ENCODE assay signal across 22 cellular contexts in the genomic region with DNA sequence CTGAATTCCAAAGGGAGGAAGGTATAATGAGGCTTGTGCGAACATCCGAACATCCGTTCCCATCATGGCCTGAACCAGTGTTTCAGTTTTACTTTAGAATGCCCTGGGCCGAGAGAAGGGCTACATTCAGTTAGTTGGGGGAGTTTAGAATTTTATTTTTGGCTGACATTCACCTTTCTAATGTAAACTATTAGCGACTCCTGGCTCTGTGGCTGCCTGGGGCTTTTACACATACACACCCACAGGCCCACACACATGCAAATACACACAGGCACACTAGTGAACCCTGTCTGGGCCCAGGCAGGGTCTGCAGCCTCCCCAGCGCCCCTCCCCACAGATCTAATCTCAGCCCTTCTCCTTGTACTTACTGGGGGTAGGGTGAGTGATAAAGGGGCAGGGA. TPM values are rescaled to one million over a fixed set of nuclear protein-coding genes. Genes with fewer than 3 reads are reported as not detected.
DNase-seq lines count a peak whose midpoint lies in the region; ATAC-seq and TF ChIP-seq lines count a peak whose summit lies in the region.
"Had no signal": no experiment of that assay in that cellular context is flagged by ENCODE, and none has a peak within 500 bp of the region (broad histone marks: within the 10 kb centered on the region; RNA-seq: fewer than 3 reads in every experiment).

No MANE protein-coding gene starts in this region.

- H3K27ac ChIP-seq in DND-41 (ENCODE audit: low read length) (no peak overlapping the region), HUES48 (ENCODE audit: low read depth, low read length) (peak overlapping the region; percentile 12)
- H3K27ac ChIP-seq: 22Rv1, A549, C4-2B, HL-60 had no signal

- H3K79me2 ChIP-seq in DND-41 (ENCODE audit: insufficient read depth, low read length) = no peaks in the 10 kb centered on the region

- peak overlapping the region; percentile 69 for H3K27ac Mint-ChIP-seq in nephron progenitor cell
- H3K27ac Mint-ChIP-seq in activated T-helper 1 cell treated with anti-CD3 and anti-CD28 coated beads, Interleukin-12 subunit alpha, Interleukin-12 subunit beta, Interleukin-2, Interleukin-4 antibody, amounts not matched to agents 30 ng/mL and 10 ng/mL and 1 ng/mL, durations not matched to agents 14 hours and 24 hours and 36 hours = no peak overlapping the region
- H3K27ac Mint-ChIP-seq: CD4-positive, alpha-beta T cell; GM23338 had no signal

- peaks cover 15% of the 10 kb centered on the region for H3K4me1 Mint-ChIP-seq in nephron progenitor cell
- peaks cover 3% of the 10 kb centered on the region for H3K4me1 Mint-ChIP-seq in activated T-helper 1 cell treated with anti-CD3 and anti-CD28 coated beads, Interleukin-12 subunit alpha, Interleukin-12 subunit beta, Interleukin-2, Interleukin-4 antibody, amounts not matched to agents 30 ng/mL and 10 ng/mL and 1 ng/mL, durations not matched to agents 14 hours and 24 hours and 36 hours (ENCODE audit: low read depth)

- peak; percentile 36; the same call in 1 of the 3 replicates for ATAC-seq in DND-41 (ENCODE audit: insufficient read depth, low read depth)
- ATAC-seq in stimulated activated naive CD8-positive, alpha-beta T cell treated with anti-CD3 and anti-CD28 coated beads, Interleukin-15, Interleukin-2, amounts not matched to agents 100 U/mL and 50 U/mL, for 24 hours = no peak
- ATAC-seq: A549, GM23338, HCT116, K562 had no signal

- H3K27me3 ChIP-seq in DND-41 (ENCODE audit: insufficient read depth, low read length, poor library complexity) = no peaks in the 10 kb centered on the region
- H3K27me3 ChIP-seq in HUES48 (ENCODE audit: control insufficient read depth, insufficient read depth, low read length) = no peaks in the 10 kb centered on the region

- DNase-seq in DND-41 (no peak), GM13976 (ENCODE audit: low spot score) (peak; percentile 59), nephron progenitor cell (no peak), NCI-H1092 treated with DMSO at 0.1 percent for 48 hours (lab: John Stamatoyannopoulos, UW) (no peak)
- no peak for DNase-seq in stimulated activated naive CD8-positive, alpha-beta T cell treated with anti-CD3 and anti-CD28 coated beads, Interleukin-15, Interleukin-2, amounts not matched to agents 100 U/mL and 50 U/mL, for 24 hours
- DNase-seq in activated T-helper 1 cell treated with anti-CD3 and anti-CD28 coated beads, Interleukin-12 subunit alpha, Interleukin-12 subunit beta, Interleukin-2, Interleukin-4 antibody, amounts not matched to agents 30 ng/mL and 10 ng/mL and 1 ng/mL, durations not matched to agents 14 hours and 24 hours and 36 hours (ENCODE audit: low spot score) = no peak
- DNase-seq: AML-193; Caco-2; CD4-positive, alpha-beta T cell; GDM1; H7; IMR-90 had no signal

- intact Hi-C loops in activated T-helper 1 cell treated with anti-CD3 and anti-CD28 coated beads, Interleukin-12 subunit alpha, Interleukin-12 subunit beta, Interleukin-2, Interleukin-4 antibody, amounts not matched to agents 30 ng/mL and 10 ng/mL and 1 ng/mL, durations not matched to agents 14 hours and 24 hours and 36 hours (cut with micrococcal nuclease) = no loop called here

- peaks cover 5% of the 10 kb centered on the region; the same call in 1 of the 2 replicates for H3K36me3 ChIP-seq in DND-41 (ENCODE audit: insufficient read depth, low read length)
- peaks cover 34% of the 10 kb centered on the region for H3K36me3 ChIP-seq in HUES48 (ENCODE audit: control insufficient read depth, insufficient read depth, low read length)

- H3K9me3 Mint-ChIP-seq in nephron progenitor cell = no peaks in the 10 kb centered on the region
- H3K9me3 Mint-ChIP-seq in activated T-helper 1 cell treated with anti-CD3 and anti-CD28 coated beads, Interleukin-12 subunit alpha, Interleukin-12 subunit beta, Interleukin-2, Interleukin-4 antibody, amounts not matched to agents 30 ng/mL and 10 ng/mL and 1 ng/mL, durations not matched to agents 14 hours and 24 hours and 36 hours = no peaks in the 10 kb centered on the region
- H3K9me3 Mint-ChIP-seq: CD4-positive, alpha-beta T cell; GM23338 had no signal

- peaks cover 7% of the 10 kb centered on the region for H3K27me3 Mint-ChIP-seq in nephron progenitor cell (ENCODE audit: low read depth, poor library complexity)
- H3K27me3 Mint-ChIP-seq in activated T-helper 1 cell treated with anti-CD3 and anti-CD28 coated beads, Interleukin-12 subunit alpha, Interleukin-12 subunit beta, Interleukin-2, Interleukin-4 antibody, amounts not matched to agents 30 ng/mL and 10 ng/mL and 1 ng/mL, durations not matched to agents 14 hours and 24 hours and 36 hours (ENCODE audit: insufficient read depth) = peaks cover 3% of the 10 kb centered on the region
- H3K27me3 Mint-ChIP-seq: CD4-positive, alpha-beta T cell had no signal

- H3K4me2 ChIP-seq in DND-41 (ENCODE audit: insufficient read depth, low read length) = no peak overlapping the region
- H3K4me2 ChIP-seq: A549, GM23338 had no signal

- H3K9me3 ChIP-seq in DND-41 (ENCODE audit: insufficient read depth, low read length, severe bottlenecking) (no peaks in the 10 kb centered on the region), HUES48 (ENCODE audit: control insufficient read depth, insufficient read depth, low read length) (no peaks in the 10 kb centered on the region)
- H3K9me3 ChIP-seq: A549, Caco-2 had no signal

- no peak overlapping the region for H2AFZ ChIP-seq in DND-41 (ENCODE audit: low read depth, low read length)
- H2AFZ ChIP-seq: GM23338 had no signal

- H3K4me3 ChIP-seq in DND-41 (ENCODE audit: low read depth in 1 of 2, low read length in 2 of 2) = no peak overlapping the region
- no peak overlapping the region for H3K4me3 ChIP-seq in HUES48 (ENCODE audit: low read depth, low read length)
- H3K4me3 ChIP-seq: A549, GM23338, K562 had no signal

- H3K4me1 ChIP-seq in DND-41 (ENCODE audit: insufficient read depth, low read length) (peaks cover 9% of the 10 kb centered on the region), HUES48 (ENCODE audit: control insufficient read depth, insufficient read depth, low read length) (peaks cover 10% of the 10 kb centered on the region)

- H4K20me1 ChIP-seq in DND-41 (ENCODE audit: insufficient read depth, low read length) = no peaks in the 10 kb centered on the region

- H3K4me3 Mint-ChIP-seq in nephron progenitor cell = no peak overlapping the region
- no peak overlapping the region for H3K4me3 Mint-ChIP-seq in activated T-helper 1 cell treated with anti-CD3 and anti-CD28 coated beads, Interleukin-12 subunit alpha, Interleukin-12 subunit beta, Interleukin-2, Interleukin-4 antibody, amounts not matched to agents 30 ng/mL and 10 ng/mL and 1 ng/mL, durations not matched to agents 14 hours and 24 hours and 36 hours
- H3K4me3 Mint-ChIP-seq: CD4-positive, alpha-beta T cell; GM23338 had no signal

- TF ChIP-seq CTCF in DND-41 (IDR thresholded peaks at IDR 0.05; ENCODE audit: borderline replicate concordance, extremely low read depth, low read length, poor library complexity, severe bottlenecking) (no peak), GM13976 (IDR thresholded peaks at IDR 0.05; ENCODE audit: borderline replicate concordance, control extremely low read depth, extremely low read depth, insufficient read depth, missing control alignments) (no peak), nephron progenitor cell (IDR thresholded peaks at IDR 0.05) (no peak)

- H3K9ac ChIP-seq in DND-41 (ENCODE audit: low read depth, low read length) (no peak overlapping the region), HUES48 (ENCODE audit: low read depth, low read length) (no peak overlapping the region)

- in situ Hi-C loops in GM13976 (cut with MboI; ENCODE audit: low sequenced_read_pairs, unreplicated experiment) = no loop called here

- H3K36me3 Mint-ChIP-seq in nephron progenitor cell (ENCODE audit: low read depth) = peaks cover 6% of the 10 kb centered on the region
- H3K36me3 Mint-ChIP-seq in activated T-helper 1 cell treated with anti-CD3 and anti-CD28 coated beads, Interleukin-12 subunit alpha, Interleukin-12 subunit beta, Interleukin-2, Interleukin-4 antibody, amounts not matched to agents 30 ng/mL and 10 ng/mL and 1 ng/mL, durations not matched to agents 14 hours and 24 hours and 36 hours (ENCODE audit: low read depth) = peaks cover 5% of the 10 kb centered on the region

RNA-seq across cellular contexts. Expression of a gene that starts 6.1 kb away (rescaled TPM):
- not detected in 2 replicates for total RNA-seq in activated T-helper 1 cell treated with anti-CD3 and anti-CD28 coated beads, Interleukin-12 subunit alpha, Interleukin-12 subunit beta, Interleukin-2, Interleukin-4 antibody, amounts not matched to agents 30 ng/mL and 10 ng/mL and 1 ng/mL, durations not matched to agents 14 hours and 24 hours and 36 hours
- total RNA-seq: Caco-2; CD4-positive, alpha-beta T cell; Daoy; GM23338; HT1080; IMR-90; K562 had no signal

RNA-seq across cellular contexts. Expression of a gene that starts 6.1 kb away (rescaled TPM):
- total RNA-seq in activated T-helper 1 cell treated with anti-CD3 and anti-CD28 coated beads, Interleukin-12 subunit alpha, Interleukin-12 subunit beta, Interleukin-2, Interleukin-4 antibody, amounts not matched to agents 30 ng/mL and 10 ng/mL and 1 ng/mL, durations not matched to agents 14 hours and 24 hours and 36 hours = 122 and 123 TPM in 2 replicates

RNA-seq across cellular contexts. Expression of a gene that starts 11.2 kb away (rescaled TPM):
- total RNA-seq in activated T-helper 1 cell treated with anti-CD3 and anti-CD28 coated beads, Interleukin-12 subunit alpha, Interleukin-12 subunit beta, Interleukin-2, Interleukin-4 antibody, amounts not matched to agents 30 ng/mL and 10 ng/mL and 1 ng/mL, durations not matched to agents 14 hours and 24 hours and 36 hours = not detected in 2 replicates
- total RNA-seq: Caco-2; CD4-positive, alpha-beta T cell; GM23338; H7 had no signal

RNA-seq across cellular contexts. Expression of a gene that starts 24.1 kb away (rescaled TPM):
- total RNA-seq in activated T-helper 1 cell treated with anti-CD3 and anti-CD28 coated beads, Interleukin-12 subunit alpha, Interleukin-12 subunit beta, Interleukin-2, Interleukin-4 antibody, amounts not matched to agents 30 ng/mL and 10 ng/mL and 1 ng/mL, durations not matched to agents 14 hours and 24 hours and 36 hours = not detected in 2 replicates
- total RNA-seq: Caco-2; CD4-positive, alpha-beta T cell; Daoy; HT1080; IMR-90; K562 had no signal

RNA-seq across cellular contexts. Expression of a gene that starts 25.9 kb away (rescaled TPM):
- total RNA-seq in activated T-helper 1 cell treated with anti-CD3 and anti-CD28 coated beads, Interleukin-12 subunit alpha, Interleukin-12 subunit beta, Interleukin-2, Interleukin-4 antibody, amounts not matched to agents 30 ng/mL and 10 ng/mL and 1 ng/mL, durations not matched to agents 14 hours and 24 hours and 36 hours = not detected in 2 replicates
- total RNA-seq: CD4-positive, alpha-beta T cell had no signal
